ENCODE assay signal across 8 cellular contexts in the genomic region with DNA sequence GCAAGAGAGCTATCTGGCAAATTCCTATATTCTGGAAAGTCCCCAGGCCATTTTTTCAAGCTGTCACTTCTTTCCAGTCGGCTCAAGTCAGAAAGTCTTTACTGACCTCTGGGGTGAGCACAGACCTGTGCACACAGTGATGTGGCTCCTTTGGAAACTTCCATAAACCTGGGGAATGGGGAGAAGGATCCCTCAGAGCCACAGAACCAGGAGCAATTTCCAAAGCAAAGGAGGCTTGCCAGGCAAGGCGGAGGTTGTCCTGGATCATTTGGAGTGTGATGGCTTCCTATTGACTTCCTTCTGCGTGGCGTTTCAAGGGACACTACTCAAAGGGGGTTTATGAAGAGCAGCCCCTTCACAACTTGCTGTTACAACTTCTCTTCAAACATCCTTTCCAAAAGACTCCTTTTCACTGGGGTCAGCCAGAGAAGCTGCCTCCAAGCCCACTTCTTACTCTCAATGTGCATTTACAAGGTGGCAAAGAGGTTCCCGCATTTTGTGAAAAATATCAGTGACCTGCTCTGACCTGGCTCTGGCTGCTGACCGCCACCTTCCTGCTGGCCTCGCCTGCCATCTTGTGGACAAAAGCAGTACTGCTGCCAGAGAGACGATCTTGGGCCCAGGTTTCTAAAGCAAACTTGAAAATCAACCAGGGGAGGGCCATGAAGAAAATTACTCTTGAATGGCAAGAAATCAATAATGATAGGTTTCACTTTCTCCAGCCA. TPM values are rescaled to one million over a fixed set of nuclear protein-coding genes. Genes with fewer than 3 reads are reported as not detected.
DNase-seq lines count a peak whose midpoint lies in the region; ATAC-seq, FAIRE-seq and TF ChIP-seq lines count a peak whose summit lies in the region.
"Had no signal": no experiment of that assay in that cellular context is flagged by ENCODE, and none has a peak within 500 bp of the region (broad histone marks: within the 10 kb centered on the region; RNA-seq: fewer than 3 reads in every experiment).

No MANE protein-coding gene starts in this region.

- DNase-seq in GM12892 (ENCODE audit: insufficient read length) (peak; percentile 39), OCI-M1 (lab: John Stamatoyannopoulos, UW) (peak; percentile 87), activated T-cell treated with anti-CD3 and anti-CD28 coated beads for 48 hours (ENCODE audit: low read depth) (peak; percentile 67), fibroblast of gingiva (ENCODE audit: low read depth) (peak; percentile 45), natural killer cell (peak; percentile 80)
- DNase-seq in stimulated activated naive CD4-positive, alpha-beta T cell treated with Interleukin-2 at 50 U/mL for 16 hours (lab: John Stamatoyannopoulos, UW) = peak; percentile 53

- no peak overlapping the region for H3K4me3 Mint-ChIP-seq in natural killer cell

- ATAC-seq in HG03135 (IDR thresholded peaks at IDR 0.05; ENCODE audit: unreplicated experiment) (peak; percentile 52), natural killer cell (peak; percentile 77 to 82 (median 81))

- peak; percentile 99 for TF ChIP-seq CTCF in natural killer cell (IDR thresholded peaks at IDR 0.05)

- intact Hi-C loops in natural killer cell (cut with micrococcal nuclease) = loop anchor here (1.0 kb wide), 3 partner anchors 398 to 468 kb away; no protein-coding TSS in a partner anchor

- peak overlapping the region in 1 of 2 donors; percentile 0 for H3K27ac Mint-ChIP-seq in natural killer cell

- no peaks in the 10 kb centered on the region for H3K9me3 Mint-ChIP-seq in natural killer cell

- peaks cover 5 to 7% of the 10 kb centered on the region in 2 donors for H3K27me3 Mint-ChIP-seq in natural killer cell (ENCODE audit: low read depth in 2 of 2)

- no peak for TF ChIP-seq POLR2A in GM12892 (IDR thresholded peaks at IDR 0.05; ENCODE audit: low read depth, low read length)

- H3K4me1 Mint-ChIP-seq in natural killer cell = peaks cover 16% of the 10 kb centered on the region in 2 donors

- no peaks in the 10 kb centered on the region for H3K36me3 Mint-ChIP-seq in natural killer cell

- FAIRE-seq in GM12892 (lab: Jason Lieb, UNC) = peak; percentile 86

RNA-seq across cellular contexts. Expression of a gene that starts 18.2 kb away (rescaled TPM):
- polyA plus RNA-seq in GM12892 (2012; ENCODE audit: missing spikeins) = not detected
- not detected for total RNA-seq in natural killer cell
- polyA plus RNA-seq: thymus had no signal

Comparison
In these comparisons a context has a peak if more than half of its experiments do, and no peak if none do; other contexts are left out.
1. Peak in every context shown above with its lines: DNase-seq and ATAC-seq.